In the genomic region with DNA sequence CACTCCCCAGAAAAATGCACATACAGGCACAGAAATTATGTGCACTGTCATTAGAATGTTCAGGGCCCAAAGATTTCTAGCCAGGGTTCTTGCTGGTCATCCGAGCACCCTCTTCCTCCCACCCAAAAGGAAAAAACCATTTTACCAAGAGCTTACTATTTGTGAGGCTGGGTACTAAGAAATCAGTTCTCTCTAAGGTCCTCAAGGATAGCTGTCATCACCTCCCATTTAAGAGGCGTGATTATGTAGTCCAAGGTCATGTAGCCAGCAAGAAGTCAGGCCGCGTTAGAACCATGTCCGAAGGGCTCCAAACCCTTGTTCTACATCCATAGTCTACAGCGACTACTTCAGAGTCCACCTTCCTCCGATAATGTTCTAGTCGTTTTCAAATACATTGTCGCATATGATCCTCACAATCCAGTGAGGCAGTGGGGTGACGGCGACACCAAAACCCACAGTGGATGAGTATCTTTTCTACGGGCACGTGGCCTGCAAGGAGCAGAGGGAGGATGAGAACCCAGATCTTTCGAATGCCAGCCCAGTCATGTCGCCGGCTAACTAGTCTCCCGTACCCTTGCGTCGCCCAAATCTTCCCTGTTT, we compare ENCODE assay signal across 8 cellular contexts. TPM values are rescaled to one million over a fixed set of nuclear protein-coding genes. Genes with fewer than 3 reads are reported as not detected.
A peak's percentile ranks its signal among the peaks of the same experiment; 100 is the strongest.
DNase-seq lines count a peak whose midpoint lies in the region; ATAC-seq, FAIRE-seq and TF ChIP-seq lines count a peak whose summit lies in the region.

No MANE protein-coding gene starts in this region.

- peaks cover 81% of the 10 kb centered on the region for H3K36me3 Mint-ChIP-seq in activated CD4-positive, alpha-beta T cell treated with anti-CD3 and anti-CD28 coated beads, Interleukin-2, amount 10 ng/mL, durations not matched to agents 24 days and 14 days (ENCODE audit: low read depth)
- H3K36me3 Mint-ChIP-seq in nephron (ENCODE audit: low read depth): peaks cover 75% of the 10 kb centered on the region

- intact Hi-C loops in activated CD4-positive, alpha-beta T cell treated with anti-CD3 and anti-CD28 coated beads, Interleukin-2, amount 10 ng/mL, durations not matched to agents 24 days and 14 days (cut with micrococcal nuclease): loop anchor here (1.0 to 5.0 kb wide), 7 partner anchors 12 to 1686 kb away; partner anchors contain the start of genes CFAP68, DLAT, FDXACB1 and NKAPD1

- no peak for TF ChIP-seq CTCF in nephron (IDR thresholded peaks at IDR 0.05; ENCODE audit: unreplicated experiment in 3 of 3)

- H3K27me3 Mint-ChIP-seq in activated CD4-positive, alpha-beta T cell treated with anti-CD3 and anti-CD28 coated beads, Interleukin-2, amount 10 ng/mL, durations not matched to agents 24 days and 14 days: peaks cover 2% of the 10 kb centered on the region
- H3K27me3 Mint-ChIP-seq in nephron (ENCODE audit: low read depth): no peaks in the 10 kb centered on the region

- peaks cover 48% of the 10 kb centered on the region for H3K4me1 Mint-ChIP-seq in activated CD4-positive, alpha-beta T cell treated with anti-CD3 and anti-CD28 coated beads, Interleukin-2, amount 10 ng/mL, durations not matched to agents 24 days and 14 days
- peaks cover 44% of the 10 kb centered on the region for H3K4me1 Mint-ChIP-seq in nephron

- DNase-seq in EL: peak; percentile 40
- DNase-seq in HTR-8/SVneo (ENCODE audit: insufficient read length, low spot score): peak; percentile 48
- DNase-seq in activated CD4-positive, alpha-beta T cell treated with anti-CD3 and anti-CD28 coated beads, Interleukin-2, amount 10 ng/mL, durations not matched to agents 24 days and 14 days: peak; percentile 82
- DNase-seq in urothelium cell line (ENCODE audit: low spot score): peak; percentile 52
- no peak for DNase-seq in NCI-H1048 (lab: John Stamatoyannopoulos, UW)

- ATAC-seq in GM21423 (IDR thresholded peaks at IDR 0.05; ENCODE audit: unreplicated experiment) (peak; percentile 28), esophagus mucosa (peak; percentile 64)

- H3K27ac Mint-ChIP-seq in activated CD4-positive, alpha-beta T cell treated with anti-CD3 and anti-CD28 coated beads, Interleukin-2, amount 10 ng/mL, durations not matched to agents 24 days and 14 days: peak overlapping the region; percentile 99
- peak overlapping the region; percentile 70 to 94 (median 92) for H3K27ac Mint-ChIP-seq in nephron

- peak overlapping the region; percentile 100 for H3K4me3 Mint-ChIP-seq in activated CD4-positive, alpha-beta T cell treated with anti-CD3 and anti-CD28 coated beads, Interleukin-2, amount 10 ng/mL, durations not matched to agents 24 days and 14 days
- H3K4me3 Mint-ChIP-seq in nephron: peak overlapping the region; percentile 92 to 100 (median 94)

- H3K9me3 Mint-ChIP-seq in activated CD4-positive, alpha-beta T cell treated with anti-CD3 and anti-CD28 coated beads, Interleukin-2, amount 10 ng/mL, durations not matched to agents 24 days and 14 days: peaks cover 4% of the 10 kb centered on the region
- H3K9me3 Mint-ChIP-seq in nephron: no peaks in the 10 kb centered on the region

- FAIRE-seq in HTR-8/SVneo (lab: Jason Lieb, UNC) (no peak), urothelium cell line (lab: Jason Lieb, UNC) (no peak)

RNA-seq across cellular contexts. Expression of gene TIMM8B, which starts 0.6 kb away (rescaled TPM):
- 86.3 and 89.7 TPM in 2 replicates for total RNA-seq in activated CD4-positive, alpha-beta T cell treated with anti-CD3 and anti-CD28 coated beads, Interleukin-2, amount 10 ng/mL, durations not matched to agents 24 days and 14 days
- total RNA-seq in esophagus mucosa: 83.4 TPM

RNA-seq across cellular contexts. Expression of gene SDHD, which starts 0.8 kb away (rescaled TPM):
- total RNA-seq in activated CD4-positive, alpha-beta T cell treated with anti-CD3 and anti-CD28 coated beads, Interleukin-2, amount 10 ng/mL, durations not matched to agents 24 days and 14 days: 95.2 and 101 TPM in 2 replicates
- 109 TPM for total RNA-seq in esophagus mucosa

RNA-seq across cellular contexts. Expression of gene NKAPD1, which starts 11.8 kb away (rescaled TPM):
- 24.4 and 27.0 TPM in 2 replicates for total RNA-seq in activated CD4-positive, alpha-beta T cell treated with anti-CD3 and anti-CD28 coated beads, Interleukin-2, amount 10 ng/mL, durations not matched to agents 24 days and 14 days
- 11.8 TPM for total RNA-seq in esophagus mucosa

RNA-seq across cellular contexts. Expression of gene PIH1D2, which starts 12.1 kb away (rescaled TPM):
- 0.21 and 0.59 TPM in 2 replicates for total RNA-seq in activated CD4-positive, alpha-beta T cell treated with anti-CD3 and anti-CD28 coated beads, Interleukin-2, amount 10 ng/mL, durations not matched to agents 24 days and 14 days
- total RNA-seq in esophagus mucosa: 1.6 TPM
